ENCODE assay signal across 1 cellular context in genomic region chr21:31107871-31108270, GRCh38.
TF ChIP-seq lines count a peak whose summit lies in the region.

No MANE protein-coding gene starts in this region.

TF ChIP-seq in HepG2, 621 proteins besides CTCF, POLR2A, EP300 and RAD21 (continued from another document):
- TF ChIP-seq ZNF407 (CRISPR knock-in tag; IDR thresholded peaks at IDR 0.05; ENCODE audit: not compliant biosample characterization) (no peak), ZNF33B (CRISPR knock-in tag; IDR thresholded peaks at IDR 0.05) (no peak), SETDB1 (CRISPR knock-in tag; IDR thresholded peaks at IDR 0.05; ENCODE audit: borderline replicate concordance) (no peak)
